15 cellular contexts compared by ENCODE assay signal in genomic region chr11:76131585-76131984, GRCh38.
DNase-seq lines count a peak whose midpoint lies in the region; ATAC-seq and TF ChIP-seq lines count a peak whose summit lies in the region.
"Had no signal": no experiment of that assay in that cellular context is flagged by ENCODE, and none has a peak within 500 bp of the region (broad histone marks: within the 10 kb centered on the region; RNA-seq: fewer than 3 reads in every experiment).

No MANE protein-coding gene starts in this region.

- H3K9me3 ChIP-seq in CD4-positive, CD25-positive, alpha-beta regulatory T cell (ENCODE audit: control insufficient read depth in 2 of 2, low read length in 2 of 2): no peaks in the 10 kb centered on the region
- H3K9me3 ChIP-seq in gastroesophageal sphincter: no peaks in the 10 kb centered on the region

- peaks cover 0 to 2% (median 0%) of the 10 kb centered on the region in 7 donors for H3K9me3 Mint-ChIP-seq in CD4-positive, CD25-positive, alpha-beta regulatory T cell
- H3K9me3 Mint-ChIP-seq in activated CD4-positive, alpha-beta T cell treated with anti-CD3 and anti-CD28 coated beads for 36 hours (ENCODE audit: low read depth): no peaks in the 10 kb centered on the region
- H3K9me3 Mint-ChIP-seq: activated CD4-positive, alpha-beta T cell treated with anti-CD3 and anti-CD28 coated beads, Interleukin-2, amount 10 ng/mL, durations not matched to agents 7 days and 5 days had no signal

- no peak overlapping the region for H3K4me3 ChIP-seq in CD4-positive, CD25-positive, alpha-beta regulatory T cell (ENCODE audit: low read depth, low read length)
- H3K4me3 ChIP-seq in gastroesophageal sphincter (no peak overlapping the region), retinal pigment epithelial cell (ENCODE audit: low read length) (no peak overlapping the region)
- H3K4me3 ChIP-seq: SK-N-MC had no signal

- TF ChIP-seq CTCF in gastroesophageal sphincter (IDR thresholded peaks at IDR 0.05) (no peak), retinal pigment epithelial cell (conservative IDR thresholded peaks at IDR 0.05; ENCODE audit: low read depth, low read length) (no peak)

- DNase-seq in CD4-positive, CD25-positive, alpha-beta regulatory T cell: no peak
- DNase-seq in NCI-H69 (lab: John Stamatoyannopoulos, UW): peak; percentile 36
- DNase-seq in retinal pigment epithelial cell (ENCODE audit: low read depth): peak; percentile 31
- DNase-seq in DMS53 treated with DMSO at 0.1 percent for 48 hours (lab: John Stamatoyannopoulos, UW; ENCODE audit: unreplicated experiment): no peak
- DNase-seq in stimulated activated CD4-positive, alpha-beta T cell treated with anti-CD3 and anti-CD28 coated beads, Interleukin-4, amount 100 ng/mL, for 4 hours: no peak
- DNase-seq in activated CD4-positive, alpha-beta T cell treated with anti-CD3 and anti-CD28 coated beads for 36 hours: no peak
- DNase-seq: activated CD4-positive, alpha-beta T cell treated with anti-CD3 and anti-CD28 coated beads, Interleukin-2, amount 10 ng/mL, durations not matched to agents 7 days and 5 days; activated T-cell treated with anti-CD3 and anti-CD28 coated beads for 4 hours; cerebellar nuclear complex; KBM-7; NCI-H1105; NCI-H2171 had no signal

- TF ChIP-seq EP300 in gastroesophageal sphincter (IDR thresholded peaks at IDR 0.05): no peak

- peaks cover 5% of the 10 kb centered on the region for H3K36me3 ChIP-seq in CD4-positive, CD25-positive, alpha-beta regulatory T cell (ENCODE audit: control insufficient read depth, insufficient read depth, low read length)
- peaks cover 0 to 15% of the 10 kb centered on the region in 2 donors for H3K36me3 ChIP-seq in gastroesophageal sphincter

- no peaks in the 10 kb centered on the region for H3K27me3 ChIP-seq in CD4-positive, CD25-positive, alpha-beta regulatory T cell (ENCODE audit: control insufficient read depth, insufficient read depth, low read length)
- no peaks in the 10 kb centered on the region for H3K27me3 ChIP-seq in gastroesophageal sphincter

- H3K4me1 ChIP-seq in CD4-positive, CD25-positive, alpha-beta regulatory T cell (ENCODE audit: control insufficient read depth, insufficient read depth, low read length, poor library complexity, severe bottlenecking): peaks cover 10% of the 10 kb centered on the region
- peaks cover 4 to 32% (median 8%) of the 10 kb centered on the region in 3 donors for H3K4me1 ChIP-seq in gastroesophageal sphincter

- peaks cover 9 to 32% (median 25%) of the 10 kb centered on the region in 4 donors for H3K4me1 Mint-ChIP-seq in CD4-positive, CD25-positive, alpha-beta regulatory T cell
- H3K4me1 Mint-ChIP-seq in activated CD4-positive, alpha-beta T cell treated with anti-CD3 and anti-CD28 coated beads for 36 hours: peaks cover 31% of the 10 kb centered on the region

- intact Hi-C loops in activated CD4-positive, alpha-beta T cell treated with anti-CD3 and anti-CD28 coated beads for 36 hours (cut with DNase I, micrococcal nuclease): loop anchor here in 1 of 2 experiments (5.0 kb wide), 1 partner anchor 234 kb away; no protein-coding TSS in a partner anchor

- H3K27ac ChIP-seq in CD4-positive, CD25-positive, alpha-beta regulatory T cell (ENCODE audit: insufficient read depth, low read length, poor library complexity, severe bottlenecking): no peak overlapping the region
- H3K27ac ChIP-seq in gastroesophageal sphincter: peak overlapping the region in 3 of 4 donors; percentile 14 to 52 (median 25)
- H3K27ac ChIP-seq: SK-N-MC had no signal

- no peak for TF ChIP-seq POLR2A in gastroesophageal sphincter (IDR thresholded peaks at IDR 0.05)

- H3K27me3 Mint-ChIP-seq in CD4-positive, CD25-positive, alpha-beta regulatory T cell: no peaks in the 10 kb centered on the region
- no peaks in the 10 kb centered on the region for H3K27me3 Mint-ChIP-seq in activated CD4-positive, alpha-beta T cell treated with anti-CD3 and anti-CD28 coated beads for 36 hours
- H3K27me3 Mint-ChIP-seq: activated CD4-positive, alpha-beta T cell treated with anti-CD3 and anti-CD28 coated beads, Interleukin-2, amount 10 ng/mL, durations not matched to agents 7 days and 5 days had no signal

- POLR2A ChIA-PET in activated CD4-positive, alpha-beta T cell treated with anti-CD3 and anti-CD28 coated beads for 36 hours (lab: Charles Lee): interaction anchor here (0.7 kb wide), 1 partner anchor 18 kb away, joined by 3 read pairs; no protein-coding TSS in a partner anchor

- 0 to 7% methylated on average over 1 of the region's 1 CpG for WGBS in gastroesophageal sphincter (ENCODE audit: low coverage in 1 of 2), 2 donors

- H3K36me3 Mint-ChIP-seq in CD4-positive, CD25-positive, alpha-beta regulatory T cell: peaks cover 18% of the 10 kb centered on the region
- H3K36me3 Mint-ChIP-seq in activated CD4-positive, alpha-beta T cell treated with anti-CD3 and anti-CD28 coated beads for 36 hours (ENCODE audit: low read depth): peaks cover 8% of the 10 kb centered on the region

- no peak overlapping the region for H3K4me3 Mint-ChIP-seq in CD4-positive, CD25-positive, alpha-beta regulatory T cell
- H3K4me3 Mint-ChIP-seq in activated CD4-positive, alpha-beta T cell treated with anti-CD3 and anti-CD28 coated beads for 36 hours: no peak overlapping the region
- H3K4me3 Mint-ChIP-seq: activated CD4-positive, alpha-beta T cell treated with anti-CD3 and anti-CD28 coated beads, Interleukin-2, amount 10 ng/mL, durations not matched to agents 7 days and 5 days had no signal

- CTCF ChIA-PET in activated CD4-positive, alpha-beta T cell treated with anti-CD3 and anti-CD28 coated beads for 36 hours (lab: Charles Lee): interaction anchor here (0.6 to 3.0 kb wide), 5 partner anchors 10 to 327 kb away, joined by 3 to 17 read pairs (median 3); no protein-coding TSS in a partner anchor

- peak overlapping the region in 2 of 3 donors; percentile 39 to 85 for H3K27ac Mint-ChIP-seq in CD4-positive, CD25-positive, alpha-beta regulatory T cell
- no peak overlapping the region for H3K27ac Mint-ChIP-seq in activated CD4-positive, alpha-beta T cell treated with anti-CD3 and anti-CD28 coated beads for 36 hours
- H3K27ac Mint-ChIP-seq: activated CD4-positive, alpha-beta T cell treated with anti-CD3 and anti-CD28 coated beads, Interleukin-2, amount 10 ng/mL, durations not matched to agents 7 days and 5 days had no signal

- ATAC-seq in CD4-positive, CD25-positive, alpha-beta regulatory T cell (ENCODE audit: low read depth in 2 of 2): no peak
- ATAC-seq in gastroesophageal sphincter (no peak), HG02981 (IDR thresholded peaks at IDR 0.05; ENCODE audit: unreplicated experiment) (no peak)
- no peak for ATAC-seq in activated CD4-positive, alpha-beta T cell treated with anti-CD3 and anti-CD28 coated beads for 36 hours

Comparison
In these comparisons a context has a peak if more than half of its experiments do, and no peak if none do; other contexts are left out.
1. DNase-seq: peak in NCI-H69 (single experiment) and retinal pigment epithelial cell (single experiment); none in CD4-positive, CD25-positive, alpha-beta regulatory T cell (0 of 3), DMS53 treated with DMSO at 0.1 percent for 48 hours (single experiment), stimulated activated CD4-positive, alpha-beta T cell treated with anti-CD3 and anti-CD28 coated beads, Interleukin-4, amount 100 ng/mL, for 4 hours (0 of 2) and activated CD4-positive, alpha-beta T cell treated with anti-CD3 and anti-CD28 coated beads for 36 hours (single experiment).